ENCODE assay signal across 1 cellular context in the genomic region with DNA sequence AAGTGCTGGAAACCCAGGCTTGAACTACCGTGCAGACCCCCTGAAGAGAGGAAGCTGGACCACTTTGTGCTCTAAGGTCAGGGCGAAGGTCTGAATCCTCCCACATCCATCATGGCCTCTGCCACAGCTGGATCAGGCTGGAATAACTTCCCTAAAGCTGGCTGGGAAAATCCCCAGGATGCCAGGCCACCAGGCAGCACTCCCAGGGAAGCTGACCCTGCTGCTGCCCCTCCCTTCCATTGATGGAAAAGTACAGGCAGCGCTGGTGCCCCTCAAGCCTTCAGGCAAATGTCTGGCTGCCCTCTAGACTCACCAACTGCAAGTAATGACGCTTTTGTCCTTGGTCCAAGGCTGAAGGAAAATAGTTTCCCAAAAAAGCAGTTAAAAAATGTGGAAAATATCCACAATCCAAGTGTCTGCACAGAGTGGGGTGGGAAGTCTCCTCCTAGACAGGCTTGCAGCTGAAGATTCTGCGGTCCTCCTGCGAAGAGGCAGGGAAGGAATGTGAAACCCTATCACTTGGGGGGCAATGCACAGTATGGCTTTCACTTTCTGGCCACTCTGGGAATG.
TF ChIP-seq lines count a peak whose summit lies in the region.

No MANE protein-coding gene starts in this region.

TF ChIP-seq in IMR-90, 13 proteins besides CTCF, POLR2A, EP300 and RAD21:
- TF ChIP-seq RFX5 (IDR thresholded peaks at IDR 0.05; ENCODE audit: low read depth, low read length): no peak
